In genomic region chr2:15149063-15149462, GRCh38 we compare ENCODE assay signal across 30 cellular contexts.
"Had no signal": no experiment of that assay in that cellular context is flagged by ENCODE, and none has a peak within 500 bp of the region (broad histone marks: within the 10 kb centered on the region; RNA-seq: fewer than 3 reads in every experiment).

No MANE protein-coding gene starts in this region.

- H3K36me3 ChIP-seq: neural progenitor cell, ovary, right lobe of liver, sigmoid colon, stomach, suprapubic skin, tibial artery, transverse colon, upper lobe of right lung, uterus had no signal

- H3K4me1 Mint-ChIP-seq: naive thymus-derived CD4-positive, alpha-beta T cell; natural killer cell; nephron; stimulated activated effector memory CD8-positive, alpha-beta T cell treated with anti-CD3 and anti-CD28 coated beads, Interleukin-12 subunit alpha, Interleukin-12 subunit beta, amount 100 ng/mL, for 72 hours; stimulated activated naive B cell treated with anti-CD40 and anti-IgM and Interleukin-4, amounts not matched to agents 10 μg/mL and 1 μg/mL and 100 μg/mL, for 72 hours had no signal

- H3K36me3 Mint-ChIP-seq: natural killer cell; neural progenitor cell; stimulated activated effector memory CD8-positive, alpha-beta T cell treated with anti-CD3 and anti-CD28 coated beads, Interleukin-12 subunit alpha, Interleukin-12 subunit beta, amount 100 ng/mL, for 72 hours; stimulated activated naive B cell treated with anti-CD40 and anti-IgM and Interleukin-4, amounts not matched to agents 10 μg/mL and 1 μg/mL and 100 μg/mL, for 72 hours; type B pancreatic cell had no signal

- H3K4me2 ChIP-seq: neural progenitor cell had no signal

- ATAC-seq: naive thymus-derived CD4-positive, alpha-beta T cell; natural killer cell; psoas muscle; right cardiac atrium; right lobe of liver; stimulated activated effector memory CD8-positive, alpha-beta T cell treated with anti-CD3 and anti-CD28 coated beads, Interleukin-12 subunit alpha, Interleukin-12 subunit beta, amount 100 ng/mL, for 72 hours; stimulated activated naive B cell treated with anti-CD40 and anti-IgM and Interleukin-4, amounts not matched to agents 10 μg/mL and 1 μg/mL and 100 μg/mL, for 72 hours; upper lobe of right lung had no signal

- H3K4me3 ChIP-seq: neural progenitor cell, ovary, psoas muscle, right lobe of liver, sigmoid colon, stomach, suprapubic skin, testis, tibial artery, transverse colon, upper lobe of right lung, uterus had no signal

- H3K4me3 Mint-ChIP-seq: naive thymus-derived CD4-positive, alpha-beta T cell; natural killer cell; nephron; neural progenitor cell; stimulated activated effector memory CD8-positive, alpha-beta T cell treated with anti-CD3 and anti-CD28 coated beads, Interleukin-12 subunit alpha, Interleukin-12 subunit beta, amount 100 ng/mL, for 72 hours; stimulated activated naive B cell treated with anti-CD40 and anti-IgM and Interleukin-4, amounts not matched to agents 10 μg/mL and 1 μg/mL and 100 μg/mL, for 72 hours; stimulated activated naive CD8-positive, alpha-beta T cell treated with anti-CD3 and anti-CD28 coated beads, Interleukin-15, Interleukin-2, amounts not matched to agents 100 ng/mL and 50 ng/mL, for 24 hours; type B pancreatic cell had no signal

- H3K27ac ChIP-seq: neural progenitor cell, ovary, parathyroid adenoma, psoas muscle, right lobe of liver, sigmoid colon, stomach, suprapubic skin, testis, tibial artery, transverse colon, upper lobe of right lung, uterus had no signal

- H3K9ac ChIP-seq: neural progenitor cell, parathyroid adenoma had no signal

- H3K79me2 ChIP-seq: parathyroid adenoma had no signal

- H3K27ac Mint-ChIP-seq: naive thymus-derived CD4-positive, alpha-beta T cell; natural killer cell; nephron; progenitor cell of endocrine pancreas; stimulated activated effector memory CD8-positive, alpha-beta T cell treated with anti-CD3 and anti-CD28 coated beads, Interleukin-12 subunit alpha, Interleukin-12 subunit beta, amount 100 ng/mL, for 72 hours; stimulated activated naive B cell treated with anti-CD40 and anti-IgM and Interleukin-4, amounts not matched to agents 10 μg/mL and 1 μg/mL and 100 μg/mL, for 72 hours; stimulated activated naive CD8-positive, alpha-beta T cell treated with anti-CD3 and anti-CD28 coated beads, Interleukin-15, Interleukin-2, amounts not matched to agents 100 ng/mL and 50 ng/mL, for 24 hours; type B pancreatic cell had no signal

- H3K27me3 Mint-ChIP-seq: progenitor cell of endocrine pancreas; stimulated activated naive CD8-positive, alpha-beta T cell treated with anti-CD3 and anti-CD28 coated beads, Interleukin-15, Interleukin-2, amounts not matched to agents 100 ng/mL and 50 ng/mL, for 24 hours; type B pancreatic cell had no signal

- H3K27me3 ChIP-seq: neural progenitor cell, ovary, right lobe of liver, sigmoid colon, stomach, suprapubic skin, testis, tibial artery, transverse colon, upper lobe of right lung, uterus had no signal

- H3K4me1 ChIP-seq: neural progenitor cell, parathyroid adenoma, psoas muscle, right lobe of liver, stomach, suprapubic skin, testis, tibial artery, transverse colon, upper lobe of right lung, uterus had no signal

- H3K9me3 Mint-ChIP-seq: natural killer cell; nephron; neural progenitor cell; stimulated activated effector memory CD8-positive, alpha-beta T cell treated with anti-CD3 and anti-CD28 coated beads, Interleukin-12 subunit alpha, Interleukin-12 subunit beta, amount 100 ng/mL, for 72 hours; stimulated activated naive B cell treated with anti-CD40 and anti-IgM and Interleukin-4, amounts not matched to agents 10 μg/mL and 1 μg/mL and 100 μg/mL, for 72 hours; stimulated activated naive CD8-positive, alpha-beta T cell treated with anti-CD3 and anti-CD28 coated beads, Interleukin-15, Interleukin-2, amounts not matched to agents 100 ng/mL and 50 ng/mL, for 24 hours; type B pancreatic cell had no signal

- FAIRE-seq: small intestine had no signal

- DNase-seq: naive thymus-derived CD4-positive, alpha-beta T cell; natural killer cell; occipital lobe; ovary; posterior cingulate gyrus; psoas muscle; right cardiac atrium; right lobe of liver; sigmoid colon; small intestine; stimulated activated CD4-positive, alpha-beta T cell treated with anti-CD3 and anti-CD28 coated beads, Interleukin-15, amount 100 ng/mL, for 24 hours; stimulated activated CD4-positive, alpha-beta T cell treated with anti-CD3 and anti-CD28 coated beads, Interleukin-2, amount 100 ng/mL, for 24 hours; stimulated activated CD4-positive, alpha-beta T cell treated with anti-CD3 and anti-CD28 coated beads, Interleukin-2, amount 100 ng/mL, for 48 hours; stimulated activated CD4-positive, alpha-beta T cell treated with anti-CD3 and anti-CD28 coated beads, Interleukin-4, amount 100 ng/mL, for 24 hours; stimulated activated naive B cell treated with anti-CD40 and anti-IgM and Interleukin-4, amounts not matched to agents 10 μg/mL and 1 μg/mL and 100 μg/mL, for 72 hours; stimulated activated naive CD4-positive, alpha-beta T cell treated with Interleukin-2 at 50 U/mL for 16 hours; stomach; testis; tibial artery; transverse colon; upper lobe of right lung; uterus had no signal

- H2AFZ ChIP-seq: neural progenitor cell, parathyroid adenoma had no signal

- H3K9me3 ChIP-seq: psoas muscle, right lobe of liver, sigmoid colon, stomach, suprapubic skin, testis, tibial artery, transverse colon, upper lobe of right lung, uterus had no signal
